In the genomic region with DNA sequence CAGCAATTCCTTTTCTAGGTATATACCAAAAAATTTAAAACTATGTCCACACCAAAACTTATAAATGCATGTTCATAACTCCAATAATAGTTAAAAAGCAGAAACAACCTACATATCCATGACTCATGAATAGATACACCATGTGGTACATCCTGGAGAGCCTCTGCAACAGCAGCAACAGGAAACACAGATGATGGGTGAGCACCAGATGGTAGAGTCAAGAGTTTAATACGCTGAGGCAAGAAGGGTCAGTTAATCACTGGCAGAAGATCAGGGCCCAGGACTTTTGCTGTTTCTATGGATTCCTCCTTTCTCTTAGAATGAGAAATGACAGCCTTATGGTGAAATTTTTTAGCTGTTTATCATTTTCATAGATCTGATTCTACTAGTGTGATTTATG, we compare ENCODE assay signal across 22 cellular contexts.
DNase-seq lines count a peak whose midpoint lies in the region; ATAC-seq and TF ChIP-seq lines count a peak whose summit lies in the region.
"Had no signal": no experiment of that assay in that cellular context is flagged by ENCODE, and none has a peak within 500 bp of the region (broad histone marks: within the 10 kb centered on the region; RNA-seq: fewer than 3 reads in every experiment).

No MANE protein-coding gene starts in this region.

- no peak overlapping the region for H3K4me3 ChIP-seq in HFF-Myc (replicated peaks; ENCODE audit: low read depth, low read length)
- no peak overlapping the region for H3K4me3 ChIP-seq in PC-3 (ENCODE audit: low read length)
- no peak overlapping the region for H3K4me3 ChIP-seq in fibroblast of villous mesenchyme (ENCODE audit: low read depth, low read length)
- H3K4me3 ChIP-seq: gastrocnemius medialis, Peyer's patch had no signal

- intact Hi-C loops in PC-3 (cut with micrococcal nuclease) = no loop called here

- no peaks in the 10 kb centered on the region for H3K9me2 ChIP-seq in PC-3 (replicated peaks; ENCODE audit: low read length)

- no peak overlapping the region for H3K27ac ChIP-seq in PC-3 (ENCODE audit: low read length)
- H3K27ac ChIP-seq: gastrocnemius medialis, Peyer's patch had no signal

- no TSS peak for BruUV-seq in PC-3 (replicated peaks; lab: Mats Ljungman, UMichigan)

- no peaks in the 10 kb centered on the region for H3K4me1 ChIP-seq in PC-3 (ENCODE audit: insufficient read depth, low read length)
- H3K4me1 ChIP-seq: gastrocnemius medialis, Peyer's patch had no signal

- no peaks in the 10 kb centered on the region for H3K36me3 ChIP-seq in PC-3 (ENCODE audit: low read depth, low read length)
- H3K36me3 ChIP-seq: gastrocnemius medialis, Peyer's patch had no signal

- TF ChIP-seq CTCF in HFF-Myc (IDR thresholded peaks at IDR 0.05; ENCODE audit: low read depth, low read length, missing control alignments) (no peak), PC-3 (conservative IDR thresholded peaks at IDR 0.05; ENCODE audit: low read depth, low read length) (no peak), fibroblast of villous mesenchyme (IDR thresholded peaks at IDR 0.05; ENCODE audit: insufficient read depth, low read depth, low read length) (no peak)

- no peaks in the 10 kb centered on the region for H3K79me2 ChIP-seq in PC-3 (ENCODE audit: low read length)

- H3F3A ChIP-seq in PC-3 (ENCODE audit: low read length, unreplicated experiment) = no peaks in the 10 kb centered on the region

- POLR2A ChIA-PET in PC-3 (lab: Charles Lee; ENCODE audit: unreplicated experiment) = no interaction called here

- CTCF ChIA-PET in PC-3 (lab: Charles Lee) = no interaction called here

- H3K4me2 ChIP-seq in PC-3 (ENCODE audit: low read length) = no peak overlapping the region

- H4K20me1 ChIP-seq in PC-3 (ENCODE audit: low read length) = no peaks in the 10 kb centered on the region

- DNase-seq in AG20443 (ENCODE audit: low spot score) (peak; percentile 15), HFF-Myc (ENCODE audit: extremely low read depth, low read depth) (peak; percentile 21), PC-3 (peak; percentile 6), fibroblast of villous mesenchyme (ENCODE audit: low read depth) (peak; percentile 17), hepatic stellate cell (ENCODE audit: low spot score) (no peak), SKM-1 (lab: John Stamatoyannopoulos, UW; ENCODE audit: unreplicated experiment) (no peak), occipital lobe (lab: John Stamatoyannopoulos, UW) (no peak)
- DNase-seq: ACHN; activated T-cell treated with anti-CD3 and anti-CD28 coated beads, Interleukin-2, amount 50 U/mL, for 48 hours; CD4-positive, alpha-beta T cell; gastrocnemius medialis; KG1; mesenchymal stem cell; NCI-H1048; NCI-H2107; NCI-H774; Peyer's patch; stimulated activated CD4-positive, alpha-beta T cell treated with anti-CD3 and anti-CD28 coated beads, Interleukin-4, amount 100 ng/mL, for 4 hours; T-helper 9 cell had no signal

- H3K9me3 ChIP-seq in PC-3 (ENCODE audit: low read length) = no peaks in the 10 kb centered on the region
- H3K9me3 ChIP-seq: gastrocnemius medialis, Peyer's patch had no signal

- no peak overlapping the region for H2AFZ ChIP-seq in PC-3 (ENCODE audit: low read length)

- no peaks in the 10 kb centered on the region for H3K27me3 ChIP-seq in PC-3 (ENCODE audit: low read length)
- H3K27me3 ChIP-seq: gastrocnemius medialis, Peyer's patch had no signal

- H3K9ac ChIP-seq in PC-3 (ENCODE audit: low read length) = no peak overlapping the region

- ATAC-seq in PC-3 (no peak), HG03432 (IDR thresholded peaks at IDR 0.05; ENCODE audit: unreplicated experiment) (no peak)
- ATAC-seq: activated CD4-positive, CD25-positive, alpha-beta regulatory T cell treated with anti-CD3 and anti-CD28 coated beads, Interleukin-2, amount 50 U/mL, for 24 hours; gastrocnemius medialis; SK-N-SH treated with all-trans-retinoic acid at 6 μM for 48 hours had no signal

Comparison
In these comparisons a context has a peak if more than half of its experiments do, and no peak if none do; other contexts are left out.
1. DNase-seq: peak in AG20443 (single experiment), HFF-Myc (single experiment), PC-3 (single experiment) and fibroblast of villous mesenchyme (single experiment); none in hepatic stellate cell (single experiment), SKM-1 (single experiment) and occipital lobe (single experiment).